Comparison of ENCODE assay signal across 25 cellular contexts in the genomic region with DNA sequence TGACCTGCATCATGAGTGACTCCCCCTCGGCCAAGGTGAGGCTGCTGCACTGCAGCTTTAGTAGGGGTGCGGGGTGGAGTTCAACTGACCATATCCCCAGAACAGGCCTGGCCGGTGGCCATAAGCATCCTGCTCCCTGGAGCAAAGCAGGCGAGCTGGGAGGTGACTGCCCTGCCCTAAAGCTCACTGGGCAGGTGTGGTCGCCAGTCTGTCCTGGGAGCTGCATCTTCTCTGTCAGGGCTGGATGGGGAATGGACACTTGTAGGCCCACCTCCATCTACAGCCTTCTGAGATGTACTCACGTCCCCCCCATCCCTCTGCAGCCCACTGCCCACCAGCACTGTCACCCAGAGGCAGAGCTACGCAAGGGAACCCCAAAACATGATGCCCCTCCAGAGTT. TPM values are rescaled to one million over a fixed set of nuclear protein-coding genes. Genes with fewer than 3 reads are reported as not detected.
DNase-seq lines count a peak whose midpoint lies in the region; ATAC-seq, FAIRE-seq and TF ChIP-seq lines count a peak whose summit lies in the region.
"Had no signal": no experiment of that assay in that cellular context is flagged by ENCODE, and none has a peak within 500 bp of the region (broad histone marks: within the 10 kb centered on the region; RNA-seq: fewer than 3 reads in every experiment).

No MANE protein-coding gene starts in this region.

- H3K4me3 ChIP-seq in kidney (ENCODE audit: low read length in 2 of 2) (no peak overlapping the region), neutrophil (ENCODE audit: low read depth in 1 of 2, low read length in 1 of 2) (no peak overlapping the region)
- H3K4me3 ChIP-seq: BLaER1, HAP-1 had no signal

- H3K4me3 Mint-ChIP-seq in activated CD8-positive, alpha-beta T cell treated with anti-CD3 and anti-CD28 coated beads, Interleukin-2, amount 10 ng/mL, durations not matched to agents 7 days and 5 days: no peak overlapping the region
- H3K4me3 Mint-ChIP-seq in activated CD8-positive, alpha-beta T cell treated with anti-CD3 and anti-CD28 coated beads for 36 hours: no peak overlapping the region
- H3K4me3 Mint-ChIP-seq in CD4-positive, alpha-beta T cell: no peak overlapping the region
- H3K4me3 Mint-ChIP-seq: B cell, HFFc6 had no signal

- H3K4me1 ChIP-seq in kidney (ENCODE audit: control insufficient read depth in 1 of 2, insufficient read depth in 1 of 2, low read depth in 1 of 2, low read length in 2 of 2) (peaks cover 3 to 6% of the 10 kb centered on the region in 2 donors), neutrophil (ENCODE audit: control insufficient read depth in 1 of 2, insufficient read depth in 1 of 2, low read depth in 1 of 2, low read length in 1 of 2) (peaks cover 57 to 67% of the 10 kb centered on the region in 2 experiments)
- H3K4me1 ChIP-seq: HAP-1 had no signal

- H3K27ac ChIP-seq in CD4-positive, alpha-beta T cell (ENCODE audit: low read depth, low read length): no peak overlapping the region
- no peak overlapping the region for H3K27ac ChIP-seq in kidney (ENCODE audit: low read depth in 2 of 2, low read length in 2 of 2)
- H3K27ac ChIP-seq in neutrophil: peak overlapping the region; percentile 98
- H3K27ac ChIP-seq: 22Rv1, C4-2B had no signal

- CTCF ChIA-PET in activated CD8-positive, alpha-beta T cell treated with anti-CD3 and anti-CD28 coated beads, Interleukin-2, amount 10 ng/mL, durations not matched to agents 7 days and 5 days (lab: Charles Lee): no interaction called here
- CTCF ChIA-PET in activated CD8-positive, alpha-beta T cell treated with anti-CD3 and anti-CD28 coated beads for 36 hours (lab: Charles Lee): interaction anchor here (0.8 kb wide), 1 partner anchor 14 kb away, joined by 3 read pairs; a partner anchor contains a TSS
- CTCF ChIA-PET in CD4-positive, alpha-beta T cell (lab: Charles Lee): interaction anchor here (0.8 kb wide), 1 partner anchor 75 kb away, joined by 3 read pairs; no protein-coding TSS in a partner anchor

- H3K27ac Mint-ChIP-seq in activated CD8-positive, alpha-beta T cell treated with anti-CD3 and anti-CD28 coated beads, Interleukin-2, amount 10 ng/mL, durations not matched to agents 7 days and 5 days: peak overlapping the region; percentile 30
- H3K27ac Mint-ChIP-seq in activated CD8-positive, alpha-beta T cell treated with anti-CD3 and anti-CD28 coated beads for 36 hours: no peak overlapping the region
- H3K27ac Mint-ChIP-seq in CD4-positive, alpha-beta T cell: peak overlapping the region; percentile 27
- H3K27ac Mint-ChIP-seq: HFFc6 had no signal

- POLR2A ChIA-PET in activated CD8-positive, alpha-beta T cell treated with anti-CD3 and anti-CD28 coated beads, Interleukin-2, amount 10 ng/mL, durations not matched to agents 7 days and 5 days (lab: Charles Lee): interaction anchor here (0.6 to 1.3 kb wide), 3 partner anchors 10 to 70 kb away, joined by 3 read pairs; no protein-coding TSS in a partner anchor
- POLR2A ChIA-PET in activated CD8-positive, alpha-beta T cell treated with anti-CD3 and anti-CD28 coated beads for 36 hours (lab: Charles Lee): interaction anchor here (1.5 to 4.6 kb wide), 3 partner anchors 9 to 15 kb away, joined by 4 to 20 read pairs (median 6); no protein-coding TSS in a partner anchor
- POLR2A ChIA-PET in CD4-positive, alpha-beta T cell (lab: Charles Lee): interaction anchor here (3.3 kb wide), 1 partner anchor 14 kb away, joined by 16 read pairs; a partner anchor contains a TSS

- peaks cover 2 to 8% of the 10 kb centered on the region in 2 donors for H3K36me3 ChIP-seq in kidney (ENCODE audit: control insufficient read depth in 1 of 2, insufficient read depth in 2 of 2, low read length in 2 of 2)
- H3K36me3 ChIP-seq in neutrophil: peaks cover 100% of the 10 kb centered on the region

- H3K9me3 ChIP-seq in CD4-positive, alpha-beta T cell (ENCODE audit: control insufficient read depth, low read length): no peaks in the 10 kb centered on the region
- H3K9me3 ChIP-seq in kidney (ENCODE audit: control insufficient read depth in 1 of 2, low read length in 2 of 2) (no peaks in the 10 kb centered on the region), neutrophil (no peaks in the 10 kb centered on the region)
- H3K9me3 ChIP-seq: BLaER1, HAP-1 had no signal

- H3K4me1 Mint-ChIP-seq in activated CD8-positive, alpha-beta T cell treated with anti-CD3 and anti-CD28 coated beads, Interleukin-2, amount 10 ng/mL, durations not matched to agents 7 days and 5 days (ENCODE audit: low read depth): peaks cover 44% of the 10 kb centered on the region
- peaks cover 28% of the 10 kb centered on the region for H3K4me1 Mint-ChIP-seq in activated CD8-positive, alpha-beta T cell treated with anti-CD3 and anti-CD28 coated beads for 36 hours (ENCODE audit: low read depth)
- H3K4me1 Mint-ChIP-seq in CD4-positive, alpha-beta T cell (ENCODE audit: low read depth): peaks cover 33% of the 10 kb centered on the region

- H3K9me3 Mint-ChIP-seq in activated CD8-positive, alpha-beta T cell treated with anti-CD3 and anti-CD28 coated beads, Interleukin-2, amount 10 ng/mL, durations not matched to agents 7 days and 5 days (ENCODE audit: insufficient read depth): no peaks in the 10 kb centered on the region
- H3K9me3 Mint-ChIP-seq in activated CD8-positive, alpha-beta T cell treated with anti-CD3 and anti-CD28 coated beads for 36 hours: no peaks in the 10 kb centered on the region
- H3K9me3 Mint-ChIP-seq in CD4-positive, alpha-beta T cell: no peaks in the 10 kb centered on the region
- H3K9me3 Mint-ChIP-seq: CD4-positive, CD25-positive, alpha-beta regulatory T cell; CD8-positive, alpha-beta memory T cell; HFFc6 had no signal

- H3K36me3 Mint-ChIP-seq in activated CD8-positive, alpha-beta T cell treated with anti-CD3 and anti-CD28 coated beads, Interleukin-2, amount 10 ng/mL, durations not matched to agents 7 days and 5 days (ENCODE audit: low read depth): peaks cover 51% of the 10 kb centered on the region
- peaks cover 18% of the 10 kb centered on the region for H3K36me3 Mint-ChIP-seq in activated CD8-positive, alpha-beta T cell treated with anti-CD3 and anti-CD28 coated beads for 36 hours (ENCODE audit: low read depth)
- peaks cover 51% of the 10 kb centered on the region for H3K36me3 Mint-ChIP-seq in CD4-positive, alpha-beta T cell (ENCODE audit: low read depth)

- no peak for TF ChIP-seq CTCF in activated CD8-positive, alpha-beta T cell treated with anti-CD3 and anti-CD28 coated beads for 36 hours (IDR thresholded peaks at IDR 0.05)
- no peak for TF ChIP-seq CTCF in CD4-positive, alpha-beta T cell (IDR thresholded peaks at IDR 0.05)
- TF ChIP-seq CTCF in kidney (IDR thresholded peaks at IDR 0.05; ENCODE audit: borderline replicate concordance, extremely low read depth, insufficient read depth) (no peak), neutrophil (IDR thresholded peaks at IDR 0.05) (no peak)

- DNase-seq in activated CD8-positive, alpha-beta T cell treated with anti-CD3 and anti-CD28 coated beads, Interleukin-2, amount 10 ng/mL, durations not matched to agents 7 days and 5 days: no peak
- no peak for DNase-seq in activated CD8-positive, alpha-beta T cell treated with anti-CD3 and anti-CD28 coated beads for 36 hours
- peak in 1 of 10 experiments; percentile 3 for DNase-seq in CD4-positive, alpha-beta T cell
- peak; percentile 60 for DNase-seq in kidney
- DNase-seq in kidney tubule cell (ENCODE audit: low spot score): no peak
- no peak for DNase-seq in KG1 (lab: John Stamatoyannopoulos, UW)
- DNase-seq: CD4-positive, CD25-positive, alpha-beta regulatory T cell; CD8-positive, alpha-beta memory T cell; DMS 273 treated with DMSO at 0.1 percent for 48 hours; DMS79; GF-D8; GOT3; HFFc6 had no signal

- no peaks in the 10 kb centered on the region for H3K27me3 Mint-ChIP-seq in activated CD8-positive, alpha-beta T cell treated with anti-CD3 and anti-CD28 coated beads, Interleukin-2, amount 10 ng/mL, durations not matched to agents 7 days and 5 days (ENCODE audit: low read depth)
- H3K27me3 Mint-ChIP-seq in activated CD8-positive, alpha-beta T cell treated with anti-CD3 and anti-CD28 coated beads for 36 hours: no peaks in the 10 kb centered on the region
- H3K27me3 Mint-ChIP-seq in CD4-positive, alpha-beta T cell: no peaks in the 10 kb centered on the region
- H3K27me3 Mint-ChIP-seq: B cell; CD4-positive, CD25-positive, alpha-beta regulatory T cell; CD8-positive, alpha-beta memory T cell had no signal

- intact Hi-C loops in activated CD8-positive, alpha-beta T cell treated with anti-CD3 and anti-CD28 coated beads for 36 hours (cut with micrococcal nuclease): no loop called here
- intact Hi-C loops in CD4-positive, alpha-beta T cell (cut with DNase I, micrococcal nuclease): no loop called here
- intact Hi-C loops in kidney (cut with DNase I): loop anchor here (10.0 kb wide), 1 partner anchor 69 kb away; no protein-coding TSS in a partner anchor

- ATAC-seq in activated CD8-positive, alpha-beta T cell treated with anti-CD3 and anti-CD28 coated beads, Interleukin-2, amount 10 ng/mL, durations not matched to agents 7 days and 5 days: no peak
- no peak for ATAC-seq in activated CD8-positive, alpha-beta T cell treated with anti-CD3 and anti-CD28 coated beads for 36 hours
- no peak for ATAC-seq in CD4-positive, alpha-beta T cell (ENCODE audit: poor library complexity)
- ATAC-seq in GM19324 (IDR thresholded peaks at IDR 0.05; ENCODE audit: low FRiP score, unreplicated experiment): no peak

- no peaks in the 10 kb centered on the region for H3K27me3 ChIP-seq in CD4-positive, alpha-beta T cell (ENCODE audit: control insufficient read depth, insufficient read depth, low read length)
- H3K27me3 ChIP-seq in neutrophil: no peaks in the 10 kb centered on the region
- H3K27me3 ChIP-seq: BLaER1 had no signal

- no peak for FAIRE-seq in kidney (lab: Jason Lieb, UNC)
- FAIRE-seq: A204.1, D721Med, GM12891, GM18507, H54 had no signal

- H3K9ac ChIP-seq in kidney (ENCODE audit: low read length in 2 of 2): no peak overlapping the region
- H3K9ac ChIP-seq: BLaER1 had no signal

RNA-seq across cellular contexts. Expression of a gene that starts 14.5 kb away (rescaled TPM):
- 100 to 1,000 TPM; 206 to 212 TPM for total RNA-seq in activated CD8-positive, alpha-beta T cell treated with anti-CD3 and anti-CD28 coated beads, Interleukin-2, amount 10 ng/mL, durations not matched to agents 7 days and 5 days
- 10 to 100 TPM; 58.9 to 63.7 TPM for total RNA-seq in activated CD8-positive, alpha-beta T cell treated with anti-CD3 and anti-CD28 coated beads for 36 hours
- 100 to 1,000 TPM; 163 to 170 TPM for total RNA-seq in CD4-positive, alpha-beta T cell
- total RNA-seq in kidney: 82.8 TPM
- polyA plus RNA-seq in kidney (ENCODE audit: insufficient read depth, low read depth, low replicate concordance): 25.7 TPM

RNA-seq across cellular contexts. Expression of a gene that starts 17.4 kb away (rescaled TPM):
- total RNA-seq in activated CD8-positive, alpha-beta T cell treated with anti-CD3 and anti-CD28 coated beads, Interleukin-2, amount 10 ng/mL, durations not matched to agents 7 days and 5 days: 10 to 100 TPM; 59.4 to 62.2 TPM
- total RNA-seq in activated CD8-positive, alpha-beta T cell treated with anti-CD3 and anti-CD28 coated beads for 36 hours: 10 to 100 TPM; 51.2 to 51.6 TPM
- total RNA-seq in CD4-positive, alpha-beta T cell: 10 to 100 TPM; 57.5 to 59.5 TPM
- total RNA-seq in kidney: 59.7 TPM
- polyA plus RNA-seq in kidney (ENCODE audit: insufficient read depth, low read depth, low replicate concordance): 85.6 TPM
